Comparison of ENCODE assay signal across 21 cellular contexts in genomic region chr6:119848706-119849105, GRCh38.
"Had no signal": no experiment of that assay in that cellular context is flagged by ENCODE, and none has a peak within 500 bp of the region (broad histone marks: within the 10 kb centered on the region; RNA-seq: fewer than 3 reads in every experiment).

No MANE protein-coding gene starts in this region.

- H3K27me3 ChIP-seq: Peyer's patch, SJCRH30 had no signal

- H3K36me3 ChIP-seq: Peyer's patch, SJCRH30 had no signal

- H3K9ac ChIP-seq: KMS-11 had no signal

- H3K4me2 ChIP-seq: KMS-11, PC-9 had no signal

- H3K4me3 ChIP-seq: K562, PC-9, Peyer's patch, SJCRH30, SK-N-MC had no signal

- H2AFZ ChIP-seq: PC-9 had no signal

- H3K27ac ChIP-seq: HL-60, KMS-11, PC-9, Peyer's patch, SJCRH30, SK-N-MC had no signal

- H3K9me3 ChIP-seq: Peyer's patch, SJCRH30 had no signal

- DNase-seq: Kasumi-1; MM.1S; NCI-H1092 treated with DMSO at 0.1 percent for 48 hours; NCI-H1436; NCI-H187 treated with DMSO at 0.1 percent for 48 hours; NCI-H2029 treated with DMSO at 0.1 percent for 48 hours; NCI-H2171 treated with DMSO at 0.1 percent for 48 hours; NCI-H345; NCI-H510A; NCI-H524 treated with DMSO at 0.1 percent for 48 hours; NCI-H774; NK-92 treated with Interleukin-12 subunit alpha and Interleukin-12 subunit beta, amount 100 ng/mL, for 24 hours; OCI-M1; PC-9; Peyer's patch; SHP77 treated with DMSO at 0.1 percent for 48 hours; SJCRH30 had no signal

- H3K4me1 ChIP-seq: Peyer's patch, SJCRH30 had no signal
